1 cellular context compared by ENCODE assay signal in genomic region chr7:98287486-98287959, GRCh38.
TF ChIP-seq lines count a peak whose summit lies in the region.

No MANE protein-coding gene starts in this region.

TF ChIP-seq in GM12878, 131 proteins besides CTCF, POLR2A, EP300 and RAD21:
- TF ChIP-seq FOS (IDR thresholded peaks at IDR 0.05; ENCODE audit: borderline replicate concordance, extremely low read depth, insufficient read length) (no peak), IRF4 (IDR thresholded peaks at IDR 0.05; ENCODE audit: low read depth, low read length) (no peak), GATAD2B (conservative IDR thresholded peaks at IDR 0.05; ENCODE audit: low read depth) (no peak), NRF1 (conservative IDR thresholded peaks at IDR 0.05; ENCODE audit: low read depth, low read length) (no peak)
- TF ChIP-seq, protein P1, sequence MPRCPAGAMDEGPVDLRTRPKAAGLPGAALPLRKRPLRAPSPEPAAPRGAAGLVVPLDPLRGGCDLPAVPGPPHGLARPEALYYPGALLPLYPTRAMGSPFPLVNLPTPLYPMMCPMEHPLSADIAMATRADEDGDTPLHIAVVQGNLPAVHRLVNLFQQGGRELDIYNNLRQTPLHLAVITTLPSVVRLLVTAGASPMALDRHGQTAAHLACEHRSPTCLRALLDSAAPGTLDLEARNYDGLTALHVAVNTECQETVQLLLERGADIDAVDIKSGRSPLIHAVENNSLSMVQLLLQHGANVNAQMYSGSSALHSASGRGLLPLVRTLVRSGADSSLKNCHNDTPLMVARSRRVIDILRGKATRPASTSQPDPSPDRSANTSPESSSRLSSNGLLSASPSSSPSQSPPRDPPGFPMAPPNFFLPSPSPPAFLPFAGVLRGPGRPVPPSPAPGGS (IDR thresholded peaks at IDR 0.05; ENCODE audit: borderline replicate concordance, insufficient read depth, low read depth, low read length, poor library complexity, severe bottlenecking) = peak; percentile 48
